Comparison of ENCODE assay signal across 26 cellular contexts in genomic region chr22:17761145-17761488, GRCh38.
"Had no signal": no experiment of that assay in that cellular context is flagged by ENCODE, and none has a peak within 500 bp of the region (broad histone marks: within the 10 kb centered on the region; RNA-seq: fewer than 3 reads in every experiment).

No MANE protein-coding gene starts in this region.

- H3K27ac ChIP-seq: lower lobe of right lung, pancreas, psoas muscle, skin epidermis, tibial artery had no signal

- DNase-seq: activated CD4-positive, alpha-beta T cell treated with anti-CD3 and anti-CD28 coated beads for 1 hour; activated CD4-positive, alpha-beta T cell treated with anti-CD3 and anti-CD28 coated beads, Interleukin-2, amount 50 U/mL, for 1 hour; activated gamma-delta T cell treated with Interleukin-2 at 50 U/mL for 16 hours; activated T-cell treated with anti-CD3 and anti-CD28 coated beads, Interleukin-2, amount 50 U/mL, for 1 hour; dermis blood vessel endothelial cell; effector CD8-positive, alpha-beta T cell; foreskin melanocyte; hippocampal formation; left colon; lower lobe of right lung; mesendoderm; naive B cell; pancreas; psoas muscle; stimulated activated CD4-positive, alpha-beta T cell treated with anti-CD3 and anti-CD28 coated beads, Interleukin-1b, Interleukin-23, amount 100 ng/mL, for 48 hours; T-cell; tibial artery had no signal

- H3K36me3 Mint-ChIP-seq: activated naive CD4-positive, alpha-beta T cell treated with anti-CD3 and anti-CD28 coated beads, Interleukin-2, amount 50 U/mL, for 24 hours; brain; naive B cell; T-cell had no signal

- ATAC-seq: esophagus mucosa, left colon, psoas muscle, T-cell had no signal

- H3K27ac Mint-ChIP-seq: activated naive CD4-positive, alpha-beta T cell treated with anti-CD3 and anti-CD28 coated beads, Interleukin-2, amount 50 U/mL, for 24 hours; stimulated activated naive CD8-positive, alpha-beta T cell treated with anti-CD3 and anti-CD28 coated beads, Interleukin-15, Interleukin-2, amounts not matched to agents 100 ng/mL and 50 ng/mL, for 24 hours; T-helper 2 cell treated with Interferon-gamma antibody and Interleukin-4, amounts not matched to agents 5 μg/mL and 100 μg/mL, for 36 hours had no signal

- H3K9me3 ChIP-seq: lower lobe of right lung, pancreas, psoas muscle, tibial artery had no signal

- H3K27me3 Mint-ChIP-seq: activated naive CD4-positive, alpha-beta T cell treated with anti-CD3 and anti-CD28 coated beads, Interleukin-2, amount 50 U/mL, for 24 hours; brain; naive B cell; T-cell had no signal

- H3K4me3 ChIP-seq: lower lobe of right lung, pancreas, psoas muscle, skin epidermis, tibial artery had no signal

- H3K4me1 ChIP-seq: lower lobe of right lung, pancreas, psoas muscle, tibial artery had no signal

- H3K9me3 Mint-ChIP-seq: activated naive CD4-positive, alpha-beta T cell treated with anti-CD3 and anti-CD28 coated beads, Interleukin-2, amount 50 U/mL, for 24 hours; brain; naive B cell; stimulated activated naive CD8-positive, alpha-beta T cell treated with anti-CD3 and anti-CD28 coated beads, Interleukin-15, Interleukin-2, amounts not matched to agents 100 ng/mL and 50 ng/mL, for 24 hours; T-cell; T-helper 2 cell treated with Interferon-gamma antibody and Interleukin-4, amounts not matched to agents 5 μg/mL and 100 μg/mL, for 36 hours had no signal

- FAIRE-seq: endothelial cell of umbilical vein, islet of Langerhans, pancreas, TTC549 had no signal

- H3K4me3 Mint-ChIP-seq: activated naive CD4-positive, alpha-beta T cell treated with anti-CD3 and anti-CD28 coated beads, Interleukin-2, amount 50 U/mL, for 24 hours; brain; stimulated activated naive CD8-positive, alpha-beta T cell treated with anti-CD3 and anti-CD28 coated beads, Interleukin-15, Interleukin-2, amounts not matched to agents 100 ng/mL and 50 ng/mL, for 24 hours; T-cell; T-helper 2 cell treated with Interferon-gamma antibody and Interleukin-4, amounts not matched to agents 5 μg/mL and 100 μg/mL, for 36 hours had no signal

- H3K36me3 ChIP-seq: lower lobe of right lung, pancreas, tibial artery had no signal
